In the genomic region with DNA sequence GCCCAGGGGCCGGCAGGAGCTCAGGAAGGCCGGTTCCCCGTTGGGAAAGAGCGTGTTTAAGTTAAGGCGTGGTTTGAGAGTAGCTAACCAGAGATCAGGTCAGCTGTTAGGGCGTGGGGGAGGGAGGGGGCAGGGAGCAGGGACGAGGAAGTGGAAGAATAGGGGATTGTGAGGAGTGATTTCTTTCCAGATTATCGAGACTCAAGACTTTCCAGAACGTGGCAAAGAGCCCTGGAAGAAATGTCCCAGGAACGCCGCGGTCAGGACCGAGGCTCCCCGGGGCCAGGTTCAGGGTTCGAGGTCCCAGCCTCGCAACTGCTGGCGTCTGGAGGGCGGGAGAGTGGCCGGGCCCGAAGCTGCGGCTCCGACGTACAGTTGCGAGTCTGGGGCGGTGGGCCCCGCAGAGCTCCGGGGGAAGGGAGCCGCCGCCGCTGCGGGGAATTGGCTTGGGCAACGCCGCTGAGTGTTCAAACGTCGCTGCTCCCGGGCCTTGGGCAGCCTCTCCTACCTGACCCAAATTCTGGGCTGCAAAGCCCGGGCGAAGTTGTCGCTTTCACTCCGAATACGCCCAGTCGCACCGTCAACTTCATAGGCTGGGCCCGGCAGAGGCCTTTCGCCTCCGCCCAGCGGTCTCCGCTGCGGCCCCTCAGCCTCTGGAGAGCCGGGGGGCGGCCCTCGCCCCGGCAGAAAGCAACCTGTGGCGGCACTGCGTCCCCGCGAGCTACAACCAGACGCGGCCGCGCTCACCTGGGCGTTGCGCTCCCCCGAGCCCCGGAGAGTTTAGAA, we compare ENCODE assay signal across 8 cellular contexts. TPM values are rescaled to one million over a fixed set of nuclear protein-coding genes. Genes with fewer than 3 reads are reported as not detected.
DNase-seq lines count a peak whose midpoint lies in the region; ATAC-seq and TF ChIP-seq lines count a peak whose summit lies in the region.

No MANE protein-coding gene starts in this region.

- H3K9me3 ChIP-seq in BE2C (peaks cover 5% of the 10 kb centered on the region; the same call in 1 of the 2 replicates), upper lobe of right lung (no peaks in the 10 kb centered on the region), uterus (no peaks in the 10 kb centered on the region)

- ATAC-seq in upper lobe of right lung (peak; percentile 77), GM18858 (IDR thresholded peaks at IDR 0.05; ENCODE audit: unreplicated experiment) (no peak)

- in situ Hi-C loops in astrocyte of the cerebellum (cut with HindIII; ENCODE audit: low sequenced_read_pairs) = no loop called here

- CTCF ChIA-PET in HEK293T (lab: Yijun Ruan, JAX) = interaction anchor here (0.5 to 1.2 kb wide), 4 partner anchors 11 to 458 kb away, joined by 3 to 5 read pairs (median 3); no protein-coding TSS in a partner anchor

- intact Hi-C loops in lower leg skin (cut with DNase I; ENCODE audit: low total_unique reads) = no loop called here
- intact Hi-C loops in upper lobe of right lung (cut with DNase I) = no loop called here
- intact Hi-C loops in uterus (cut with DNase I; ENCODE audit: low total_unique reads) = no loop called here

- no peak for DNase-seq in BE2C
- peak; percentile 39 for DNase-seq in HEK293T (ENCODE audit: extremely low spot score)
- DNase-seq in astrocyte of the cerebellum (ENCODE audit: low read depth) = no peak
- DNase-seq in lower leg skin (ENCODE audit: low spot score in 2 of 2) = no peak
- DNase-seq in upper lobe of right lung = peak; percentile 77
- no peak for DNase-seq in uterus
- DNase-seq in AG20443 (ENCODE audit: low spot score) = no peak

- H3K27me3 ChIP-seq in BE2C (peaks cover 80% of the 10 kb centered on the region), upper lobe of right lung (peaks cover 75% of the 10 kb centered on the region), uterus (peaks cover 58 to 71% of the 10 kb centered on the region in 2 donors)

- H3K4me1 ChIP-seq in BE2C (no peaks in the 10 kb centered on the region), upper lobe of right lung (peaks cover 36% of the 10 kb centered on the region), uterus (peaks cover 0 to 26% of the 10 kb centered on the region in 2 donors)

- H3K36me3 ChIP-seq in BE2C (no peaks in the 10 kb centered on the region), upper lobe of right lung (no peaks in the 10 kb centered on the region), uterus (no peaks in the 10 kb centered on the region)

- H3K27ac ChIP-seq in upper lobe of right lung = no peak overlapping the region
- no peak overlapping the region for H3K27ac ChIP-seq in uterus

- H3K4me3 ChIP-seq in BE2C (ENCODE audit: low read depth, low read length) (peak overlapping the region; percentile 27), astrocyte of the cerebellum (ENCODE audit: low read depth, low read length) (peak overlapping the region; percentile 25), lower leg skin (ENCODE audit: low read depth, poor library complexity, severe bottlenecking) (peak overlapping the region; percentile 28), upper lobe of right lung (peak overlapping the region; percentile 45), uterus (peak overlapping the region in 1 of 2 donors; percentile 13)

- WGBS in lower leg skin, 2 donors = 3% methylated on average over 32 to 58 of the region's 65 CpGs

- TF ChIP-seq CTCF in BE2C (IDR thresholded peaks at IDR 0.05; ENCODE audit: low read depth, low read length) (no peak), astrocyte of the cerebellum (IDR thresholded peaks at IDR 0.05; ENCODE audit: low read depth, low read length, missing control alignments) (no peak), lower leg skin (IDR thresholded peaks at IDR 0.05) (no peak), upper lobe of right lung (IDR thresholded peaks at IDR 0.05) (no peak), uterus (IDR thresholded peaks at IDR 0.05) (no peak)

- TF ChIP-seq POLR2A in lower leg skin (IDR thresholded peaks at IDR 0.05) (no peak), uterus (IDR thresholded peaks at IDR 0.05) (no peak)

- POLR2A ChIA-PET in HEK293T (lab: Yijun Ruan, JAX) = interaction anchor here (1.2 to 6.5 kb wide), 4 partner anchors 9 to 35 kb away, joined by 3 to 71 read pairs (median 6); a partner anchor contains a TSS

TF ChIP-seq in HEK293T, 16 proteins besides CTCF, POLR2A, EP300 and RAD21:
- TF ChIP-seq LEF1 (IDR thresholded peaks at IDR 0.05; ENCODE audit: borderline replicate concordance) = no peak
- TF ChIP-seq L3MBTL2 (conservative IDR thresholded peaks at IDR 0.05) = peak; percentile 46
- no peak for TF ChIP-seq FOXK2 (IDR thresholded peaks at IDR 0.05)

RNA-seq across cellular contexts. Expression of a gene that starts 9.5 kb away (rescaled TPM):
- 0.42 TPM for polyA plus RNA-seq in BE2C (2012; ENCODE audit: insufficient read depth, insufficient read length, low read depth)
- total RNA-seq in lower leg skin (not detected), upper lobe of right lung (not detected), uterus (under 1 TPM in 1 of 4 donors, not detected in 3; 0.48 TPM)

RNA-seq across cellular contexts. Expression of a gene that starts 34.8 kb away (rescaled TPM):
- 159 TPM for polyA plus RNA-seq in BE2C (2012; ENCODE audit: insufficient read depth, insufficient read length, low read depth)
- total RNA-seq in lower leg skin (100 to 1,000 TPM in 1 of 4 donors, 10 to 100 TPM in 3; 65.1 to 110 (median 67.5) TPM), upper lobe of right lung (71.3 TPM), uterus (100 to 1,000 TPM in 2 of 4 donors, 10 to 100 TPM in 2; 90.9 to 233 (median 99.9) TPM)

Comparison
In these comparisons a context has a peak if more than half of its experiments do, and no peak if none do; other contexts are left out.
1. DNase-seq: peak in HEK293T (single experiment) and upper lobe of right lung (single experiment); none in BE2C (single experiment), astrocyte of the cerebellum (single experiment), lower leg skin (0 of 2), uterus (0 of 2) and AG20443 (single experiment).